In the genomic region with DNA sequence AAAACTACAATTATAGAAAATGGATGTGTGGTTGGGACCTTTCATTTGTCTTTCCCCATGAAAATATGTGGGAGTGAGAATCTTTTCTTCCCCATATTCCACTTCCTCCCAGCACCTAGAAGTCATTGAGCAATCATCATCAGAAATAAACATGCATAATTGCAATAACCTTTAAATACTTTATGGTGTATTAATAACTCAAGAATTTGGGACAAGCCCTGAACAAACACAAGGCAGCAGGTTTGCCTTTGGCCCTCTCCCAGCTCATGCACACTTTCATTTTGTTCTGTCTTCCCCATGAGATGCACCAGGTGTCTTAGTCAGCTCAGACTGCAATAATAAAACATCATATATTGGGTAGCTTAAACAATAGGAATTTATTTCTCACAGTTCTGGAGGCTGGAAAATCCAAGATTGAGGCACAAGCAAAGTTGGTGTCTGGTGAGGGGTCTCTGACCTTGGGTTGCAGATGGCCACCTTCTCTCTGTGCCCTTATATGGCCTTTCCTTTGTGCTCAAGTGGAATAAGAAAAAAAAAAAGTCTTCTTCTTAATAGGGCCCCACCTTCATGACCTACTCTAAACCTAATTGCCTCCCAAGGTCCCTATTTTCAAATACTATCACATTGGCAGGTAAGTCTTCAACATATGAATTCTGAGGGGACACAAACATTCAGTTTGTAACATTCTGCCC, we compare ENCODE assay signal across 21 cellular contexts. TPM values are rescaled to one million over a fixed set of nuclear protein-coding genes. Genes with fewer than 3 reads are reported as not detected.
A peak's percentile ranks its signal among the peaks of the same experiment; 100 is the strongest.
DNase-seq lines count a peak whose midpoint lies in the region; TF ChIP-seq lines count a peak whose summit lies in the region.
"Had no signal": no experiment of that assay in that cellular context is flagged by ENCODE, and none has a peak within 500 bp of the region (broad histone marks: within the 10 kb centered on the region; RNA-seq: fewer than 3 reads in every experiment).

No MANE protein-coding gene starts in this region.

- peak; percentile 73 for DNase-seq in HPDE6-E6E7 (ENCODE audit: extremely low spot score)
- peak; percentile 41 for DNase-seq in amniotic epithelial cell (ENCODE audit: low read depth)
- DNase-seq in esophagus muscularis mucosa (ENCODE audit: extremely low spot score) = peak; percentile 37
- DNase-seq in renal cortical epithelial cell (ENCODE audit: low read depth) = peak; percentile 23
- no peak for DNase-seq in DMS114 treated with DMSO at 0.1 percent for 48 hours (lab: John Stamatoyannopoulos, UW; ENCODE audit: unreplicated experiment)
- no peak for DNase-seq in kidney glomerular epithelial cell (lab: John Stamatoyannopoulos, UW)
- no peak for DNase-seq in medulla oblongata (ENCODE audit: extremely low spot score)
- DNase-seq: activated CD4-positive, alpha-beta T cell treated with anti-CD3 and anti-CD28 coated beads for 4 hours; activated naive CD4-positive, alpha-beta T cell treated with Interleukin-2 at 50 U/mL for 16 hours; activated T-cell treated with anti-CD3 and anti-CD28 coated beads, Interleukin-2, amount 50 U/mL, for 4 hours; CD4-positive, CD25-positive, alpha-beta regulatory T cell; cerebellar nuclear complex; GM23248; Karpas-422; NCI-H1048; NCI-H1694 treated with DMSO at 0.1 percent for 48 hours; NCI-H526; sigmoid colon; T-helper 2 cell; tibial artery had no signal

- H3K4me1 ChIP-seq in esophagus muscularis mucosa = no peaks in the 10 kb centered on the region
- H3K4me1 ChIP-seq: sigmoid colon had no signal

- no peak overlapping the region for H3K4me3 ChIP-seq in esophagus muscularis mucosa
- H3K4me3 ChIP-seq: GM23248, neural progenitor cell, sigmoid colon, tibial artery had no signal

- no peak for TF ChIP-seq POLR2A in esophagus muscularis mucosa (IDR thresholded peaks at IDR 0.05; ENCODE audit: low read depth)

- H3K9me3 ChIP-seq in esophagus muscularis mucosa = peaks cover 0 to 6% (median 0%) of the 10 kb centered on the region in 4 donors

- no peak for TF ChIP-seq CTCF in esophagus muscularis mucosa (IDR thresholded peaks at IDR 0.05)

- TF ChIP-seq EP300 in esophagus muscularis mucosa (IDR thresholded peaks at IDR 0.05) = no peak

- H3K27me3 ChIP-seq in esophagus muscularis mucosa = no peaks in the 10 kb centered on the region
- H3K27me3 ChIP-seq: neural progenitor cell, sigmoid colon, tibial artery had no signal

- intact Hi-C loops in esophagus muscularis mucosa (cut with DNase I) = loop anchor here (10.0 kb wide), 1 partner anchor 418 kb away; no protein-coding TSS in a partner anchor

- H3K27ac ChIP-seq in esophagus muscularis mucosa (replicated peaks in 1 of 4) = no peak overlapping the region
- H3K27ac ChIP-seq: GM23248, neural progenitor cell, sigmoid colon, tibial artery had no signal

- no peaks in the 10 kb centered on the region for H3K36me3 ChIP-seq in esophagus muscularis mucosa
- H3K36me3 ChIP-seq: neural progenitor cell, sigmoid colon, tibial artery had no signal

RNA-seq across cellular contexts. Expression of gene TMEM184C, which starts 34.7 kb away (rescaled TPM):
- total RNA-seq in esophagus muscularis mucosa = 10 to 100 TPM; 15.4 to 22.1 (median 16.6) TPM
- 54.0 and 99.8 TPM in 2 replicates for total RNA-seq in renal cortical epithelial cell

Comparison
In these comparisons a context has a peak if more than half of its experiments do, and no peak if none do; other contexts are left out.
1. DNase-seq: peak in HPDE6-E6E7 (single experiment), amniotic epithelial cell (single experiment), esophagus muscularis mucosa (single experiment) and renal cortical epithelial cell (single experiment); none in DMS114 treated with DMSO at 0.1 percent for 48 hours (single experiment), kidney glomerular epithelial cell (single experiment) and medulla oblongata (single experiment).